In the genomic region with DNA sequence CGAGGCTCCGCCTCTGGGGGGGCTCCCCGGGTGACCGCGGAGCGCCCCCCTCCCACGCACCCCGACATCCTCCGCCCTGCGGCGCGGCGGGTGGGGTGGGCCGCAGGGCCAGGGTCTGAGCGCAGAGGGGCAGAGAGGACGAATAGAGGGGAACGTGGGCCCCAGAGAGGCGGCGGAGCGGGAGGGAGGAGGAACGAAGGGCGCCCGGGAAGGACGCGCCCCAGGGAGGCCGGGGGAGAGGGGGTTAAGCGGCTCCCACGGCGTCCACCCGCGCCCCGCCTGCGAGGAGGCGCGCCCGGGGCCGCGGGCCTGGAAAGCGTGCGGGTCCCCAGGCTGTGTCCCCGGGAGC, we compare ENCODE assay signal across 18 cellular contexts. TPM values are rescaled to one million over a fixed set of nuclear protein-coding genes. Genes with fewer than 3 reads are reported as not detected.
DNase-seq lines count a peak whose midpoint lies in the region; ATAC-seq and TF ChIP-seq lines count a peak whose summit lies in the region.
"Had no signal": no experiment of that assay in that cellular context is flagged by ENCODE, and none has a peak within 500 bp of the region (broad histone marks: within the 10 kb centered on the region; RNA-seq: fewer than 3 reads in every experiment).

No MANE protein-coding gene starts in this region.

- DNase-seq in Caco-2 (no peak), WTC11 (ENCODE audit: low spot score) (no peak), mesenchymal stem cell (no peak), NCI-H2029 (lab: John Stamatoyannopoulos, UW) (no peak), amniotic stem cell (lab: John Stamatoyannopoulos, UW) (no peak)
- DNase-seq: gastrocnemius medialis, H9 had no signal

- peaks cover 10% of the 10 kb centered on the region for H3K79me1 ChIP-seq in mesenchymal stem cell (replicated peaks; ENCODE audit: low read length, poor library complexity, severe bottlenecking)

- H3K9me3 Mint-ChIP-seq in Caco-2 (ENCODE audit: unreplicated experiment) (no peaks in the 10 kb centered on the region), WTC11 (no peaks in the 10 kb centered on the region)
- H3K9me3 Mint-ChIP-seq: activated naive CD8-positive, alpha-beta T cell treated with anti-CD3 and anti-CD28 coated beads for 36 hours; H9 had no signal

- H2BK120ac ChIP-seq in mesenchymal stem cell (ENCODE audit: low read depth, low read length), result no peak overlapping the region

- H3K4me1 Mint-ChIP-seq in Caco-2 (ENCODE audit: low read depth, unreplicated experiment), result no peaks in the 10 kb centered on the region
- no peaks in the 10 kb centered on the region for H3K4me1 Mint-ChIP-seq in WTC11

- no peak overlapping the region for H4K91ac ChIP-seq in mesenchymal stem cell (ENCODE audit: low read length)

- no peak overlapping the region for H2AFZ ChIP-seq in mesenchymal stem cell (ENCODE audit: low read depth, low read length)

- H3K27me3 Mint-ChIP-seq in Caco-2 (ENCODE audit: insufficient read depth, unreplicated experiment) (peaks cover 7% of the 10 kb centered on the region), WTC11 (ENCODE audit: low read depth) (peaks cover 43% of the 10 kb centered on the region)

- no peak overlapping the region for H2AK5ac ChIP-seq in mesenchymal stem cell (ENCODE audit: low read length, severe bottlenecking)

- TF ChIP-seq CTCF in 22Rv1 (IDR thresholded peaks at IDR 0.05) (no peak), Caco-2 (IDR thresholded peaks at IDR 0.05; ENCODE audit: insufficient read depth in 1 of 2, low read depth in 1 of 2, low read length in 1 of 2, severe bottlenecking in 1 of 2, unreplicated experiment in 1 of 2) (no peak), WTC11 (IDR thresholded peaks at IDR 0.05) (no peak)

- no peak overlapping the region for H3K14ac ChIP-seq in mesenchymal stem cell (ENCODE audit: low read length in 2 of 2)

- H2BK12ac ChIP-seq in mesenchymal stem cell (ENCODE audit: low read length in 2 of 2), result no peak overlapping the region

- intact Hi-C loops in Caco-2 (cut with micrococcal nuclease; ENCODE audit: unreplicated experiment), result no loop called here

- H3K4me3 ChIP-seq in Caco-2 (ENCODE audit: low read depth, low read length) (peak overlapping the region; percentile 38), mesenchymal stem cell (ENCODE audit: insufficient read depth in 1 of 2, low read depth in 1 of 2, low read length in 2 of 2) (peak overlapping the region in 1 of 2 experiments; percentile 40)
- H3K4me3 ChIP-seq: gastrocnemius medialis, left lung, mucosa of descending colon, thyroid gland had no signal

- no peak for ATAC-seq in WTC11
- ATAC-seq in GM19351 (IDR thresholded peaks at IDR 0.05; ENCODE audit: unreplicated experiment), result no peak
- ATAC-seq in GM19463 (IDR thresholded peaks at IDR 0.05; ENCODE audit: unreplicated experiment), result no peak

- H3K36me3 Mint-ChIP-seq in Caco-2 (ENCODE audit: insufficient read depth, unreplicated experiment) (peaks cover 17% of the 10 kb centered on the region), WTC11 (no peaks in the 10 kb centered on the region)
- H3K36me3 Mint-ChIP-seq: activated naive CD8-positive, alpha-beta T cell treated with anti-CD3 and anti-CD28 coated beads for 36 hours had no signal

- H2BK15ac ChIP-seq in mesenchymal stem cell (ENCODE audit: low read depth, poor library complexity, severe bottlenecking), result no peak overlapping the region

- H3K4me1 ChIP-seq in Caco-2, result peaks cover 19% of the 10 kb centered on the region
- H3K4me1 ChIP-seq in mesenchymal stem cell (ENCODE audit: control insufficient read depth, insufficient read depth, low read depth, low read length), result peaks cover 52% of the 10 kb centered on the region
- H3K4me1 ChIP-seq: gastrocnemius medialis had no signal

- POLR2A ChIA-PET in Caco-2 (lab: Charles Lee), result no interaction called here
- POLR2A ChIA-PET in WTC11 (lab: Charles Lee), result no interaction called here

- peak overlapping the region; percentile 66 for H3K4me2 ChIP-seq in mesenchymal stem cell (ENCODE audit: low read length, poor library complexity, severe bottlenecking)

- H3K9me3 ChIP-seq in Caco-2 (no peaks in the 10 kb centered on the region), mesenchymal stem cell (ENCODE audit: control insufficient read depth, low read length) (no peaks in the 10 kb centered on the region)
- H3K9me3 ChIP-seq: gastrocnemius medialis, left lung, mucosa of descending colon, thyroid gland had no signal

- no peak overlapping the region for H3K4me3 Mint-ChIP-seq in Caco-2 (ENCODE audit: unreplicated experiment)
- no peak overlapping the region for H3K4me3 Mint-ChIP-seq in WTC11
- H3K4me3 Mint-ChIP-seq: activated naive CD8-positive, alpha-beta T cell treated with anti-CD3 and anti-CD28 coated beads for 36 hours had no signal

- 0 out of 2 replicates have a peak, but pooled peaks cover 2% of the 10 kb centered on the region for H3K27me3 ChIP-seq in Caco-2 (replicated peaks; ENCODE audit: control insufficient read depth, insufficient read depth, low read length)
- H3K27me3 ChIP-seq in mesenchymal stem cell (ENCODE audit: control insufficient read depth in 1 of 2, insufficient read depth in 1 of 2, low read length in 2 of 2), result peaks cover 14 to 61% of the 10 kb centered on the region in 2 experiments

- H3K36me3 ChIP-seq in Caco-2 (ENCODE audit: control insufficient read depth, insufficient read depth, low read length) (no peaks in the 10 kb centered on the region), mesenchymal stem cell (ENCODE audit: control insufficient read depth in 1 of 2, insufficient read depth in 2 of 2, low read depth in 1 of 2, low read length in 2 of 2) (peaks cover 0 to 5% of the 10 kb centered on the region in 2 experiments)
- H3K36me3 ChIP-seq: gastrocnemius medialis, left lung, thyroid gland had no signal

- H3K9ac ChIP-seq in mesenchymal stem cell (ENCODE audit: low read length), result no peak overlapping the region

- H3K27ac ChIP-seq in 22Rv1 (peak overlapping the region; percentile 74), mesenchymal stem cell (ENCODE audit: low read length, poor library complexity, severe bottlenecking) (no peak overlapping the region)
- H3K27ac ChIP-seq: gastrocnemius medialis, left lung, thyroid gland had no signal

- H3K4ac ChIP-seq in mesenchymal stem cell (ENCODE audit: low read depth in 1 of 2, low read length in 2 of 2), result no peak overlapping the region

- no peak overlapping the region for H4K8ac ChIP-seq in mesenchymal stem cell (ENCODE audit: low read length)

- no TSS peak for BruUV-seq in Caco-2 (replicated peaks; lab: Mats Ljungman, UMichigan)

- 18% methylated on average over 17 of the region's 41 CpGs for WGBS in mesenchymal stem cell

- no peak overlapping the region for H2BK5ac ChIP-seq in mesenchymal stem cell (ENCODE audit: low read depth, low read length, poor library complexity, severe bottlenecking)

- H3K23ac ChIP-seq in mesenchymal stem cell (ENCODE audit: low read length in 2 of 2), result no peak overlapping the region

- H3K27ac Mint-ChIP-seq in Caco-2 (ENCODE audit: unreplicated experiment), result no peak overlapping the region
- H3K27ac Mint-ChIP-seq in WTC11, result no peak overlapping the region
- H3K27ac Mint-ChIP-seq: activated naive CD8-positive, alpha-beta T cell treated with anti-CD3 and anti-CD28 coated beads for 36 hours; H9 had no signal

- H3K18ac ChIP-seq in mesenchymal stem cell (ENCODE audit: low read depth in 1 of 2, low read length in 2 of 2), result no peak overlapping the region

- CTCF ChIA-PET in Caco-2 (lab: Charles Lee), result no interaction called here
- CTCF ChIA-PET in WTC11 (lab: Charles Lee), result no interaction called here

TF ChIP-seq in WTC11, 78 proteins besides CTCF, POLR2A, EP300 and RAD21 (continues in another document):
- TF ChIP-seq IRF2 (CRISPR knock-in tag; IDR thresholded peaks at IDR 0.05; ENCODE audit: borderline replicate concordance, low read depth), result 0 out of 2 replicates have a peak, but pooled peaks have one; percentile 23
- no peak for TF ChIP-seq FOXJ3 (CRISPR knock-in tag; IDR thresholded peaks at IDR 0.05; ENCODE audit: borderline replicate concordance)
- no peak for TF ChIP-seq ELF4 (CRISPR knock-in tag; IDR thresholded peaks at IDR 0.05; ENCODE audit: low read depth)
- no peak for TF ChIP-seq GRHL2 (CRISPR knock-in tag; IDR thresholded peaks at IDR 0.05; ENCODE audit: insufficient replicate concordance, severe bottlenecking)
- TF ChIP-seq OVOL2 (CRISPR knock-in tag; IDR thresholded peaks at IDR 0.05; ENCODE audit: borderline replicate concordance), result no peak
- TF ChIP-seq MXD4 (CRISPR knock-in tag; IDR thresholded peaks at IDR 0.05; ENCODE audit: borderline replicate concordance), result no peak
- TF ChIP-seq KAT7 (CRISPR knock-in tag; IDR thresholded peaks at IDR 0.05; ENCODE audit: borderline replicate concordance), result no peak
- TF ChIP-seq, protein P1, sequence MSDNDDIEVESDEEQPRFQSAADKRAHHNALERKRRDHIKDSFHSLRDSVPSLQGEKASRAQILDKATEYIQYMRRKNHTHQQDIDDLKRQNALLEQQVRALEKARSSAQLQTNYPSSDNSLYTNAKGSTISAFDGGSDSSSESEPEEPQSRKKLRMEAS (CRISPR knock-in tag; IDR thresholded peaks at IDR 0.05), result 0 out of 2 replicates have a peak, but pooled peaks have one; percentile 1
- TF ChIP-seq ETV6 (CRISPR knock-in tag; IDR thresholded peaks at IDR 0.05), result no peak
- TF ChIP-seq ZNF232 (CRISPR knock-in tag; IDR thresholded peaks at IDR 0.05), result no peak

RNA-seq across cellular contexts. Expression of a gene that starts 1.0 kb away (rescaled TPM):
- total RNA-seq in Caco-2 (2022) (2.7 and 3.9 TPM in 2 replicates), WTC11 (2021) (8.0 to 9.2 TPM (median 8.1 TPM) in 3 replicates)
- 2.0 TPM for polyA plus RNA-seq in mesenchymal stem cell (2013, experiment 1 of 2)
- polyA plus RNA-seq in mesenchymal stem cell (2013, experiment 2 of 2), result 2.1 TPM
- total RNA-seq: thyroid gland had no signal

RNA-seq across cellular contexts. Expression of a gene that starts 18.3 kb away (rescaled TPM):
- total RNA-seq in Caco-2 (2022) (618 and 656 TPM in 2 replicates), WTC11 (2021) (758 to 847 TPM (median 841 TPM) in 3 replicates)
- polyA plus RNA-seq in mesenchymal stem cell (2013, experiment 1 of 2), result 617 TPM
- polyA plus RNA-seq in mesenchymal stem cell (2013, experiment 2 of 2), result 607 TPM

RNA-seq across cellular contexts. Expression of a gene that starts 42.6 kb away (rescaled TPM):
- total RNA-seq in Caco-2 (2022) (93.3 and 95.8 TPM in 2 replicates), WTC11 (2021) (113 to 139 TPM (median 116 TPM) in 3 replicates)
- polyA plus RNA-seq in mesenchymal stem cell (2013, experiment 1 of 2), result 24.9 TPM
- polyA plus RNA-seq in mesenchymal stem cell (2013, experiment 2 of 2), result 23.7 TPM

RNA-seq across cellular contexts. Expression of a gene that starts 46.9 kb away (rescaled TPM):
- total RNA-seq in Caco-2 (2022) (0.35 TPM in 1 of 2 replicates, not detected in the other), WTC11 (2021) (0.21 to 0.68 TPM (median 0.60 TPM) in 3 replicates)
- not detected for polyA plus RNA-seq in mesenchymal stem cell (2013, experiment 1 of 2)
- polyA plus RNA-seq in mesenchymal stem cell (2013, experiment 2 of 2), result 0.07 TPM
- total RNA-seq: Calu3, dermis microvascular lymphatic vessel endothelial cell, renal cortical epithelial cell had no signal

RNA-seq across cellular contexts. Expression of a gene that starts 49.0 kb away (rescaled TPM):
- total RNA-seq in Caco-2 (2022) (0.68 TPM in 1 of 2 replicates, not detected in the other), WTC11 (2021) (1.4 to 1.6 TPM (median 1.6 TPM) in 3 replicates)
- polyA plus RNA-seq in mesenchymal stem cell (2013, experiment 1 of 2), result 0.04 TPM
- polyA plus RNA-seq in mesenchymal stem cell (2013, experiment 2 of 2), result 0.07 TPM
- total RNA-seq: activated CD8-positive, alpha-beta memory T cell treated with anti-CD3 and anti-CD28 coated beads for 36 hours; activated naive CD8-positive, alpha-beta T cell treated with anti-CD3 and anti-CD28 coated beads for 36 hours; dermis microvascular lymphatic vessel endothelial cell; gastrocnemius medialis; thyroid gland had no signal
